In genomic region chr2:113760400-113760799, GRCh38 we compare ENCODE assay signal across 19 cellular contexts. TPM values are rescaled to one million over a fixed set of nuclear protein-coding genes. Genes with fewer than 3 reads are reported as not detected.
DNase-seq lines count a peak whose midpoint lies in the region; ATAC-seq, FAIRE-seq and TF ChIP-seq lines count a peak whose summit lies in the region.
"Had no signal": no experiment of that assay in that cellular context is flagged by ENCODE, and none has a peak within 500 bp of the region (broad histone marks: within the 10 kb centered on the region; RNA-seq: fewer than 3 reads in every experiment).

No MANE protein-coding gene starts in this region.

- TF ChIP-seq POLR2A in endothelial cell of umbilical vein (IDR thresholded peaks at IDR 0.05; ENCODE audit: low read depth, low read length) = no peak

- H2BK5ac ChIP-seq in mesenchymal stem cell (ENCODE audit: low read depth, low read length, poor library complexity, severe bottlenecking) (no peak overlapping the region), H9 (ENCODE audit: insufficient read length, low read length) (no peak overlapping the region)

- H3K4me1 Mint-ChIP-seq in H9 = peaks cover 7 to 14% of the 10 kb centered on the region in 2 experiments
- peaks cover 5% of the 10 kb centered on the region for H3K4me1 Mint-ChIP-seq in T-helper 2 cell treated with Interferon-gamma antibody and Interleukin-4, amounts not matched to agents 5 μg/mL and 100 μg/mL, for 36 hours (ENCODE audit: low read depth)

- peak; percentile 44 for DNase-seq in AG10803 (ENCODE audit: low read depth)
- DNase-seq in HT1080 (ENCODE audit: low read depth) = peak; percentile 37
- DNase-seq in endothelial cell of umbilical vein (ENCODE audit: low read depth, low spot score) = peak; percentile 72
- peak; percentile 25 for DNase-seq in mesenchymal stem cell
- DNase-seq in lower lobe of right lung = no peak
- DNase-seq in H9 = no peak
- no peak for DNase-seq in T-helper 2 cell treated with Interferon-gamma antibody and Interleukin-4, amounts not matched to agents 5 μg/mL and 100 μg/mL, for 36 hours (ENCODE audit: low spot score)
- no peak for DNase-seq in activated CD4-positive, alpha-beta T cell treated with anti-CD3 and anti-CD28 coated beads, Interleukin-2, amount 50 U/mL, for 4 hours
- DNase-seq: activated naive CD4-positive, alpha-beta T cell treated with anti-CD3 and anti-CD28 coated beads for 36 hours; central memory CD4-positive, alpha-beta T cell; hypothalamus; MV-4-11; NCI-H774; right lobe of liver had no signal

- H3K36me3 Mint-ChIP-seq in H9 (ENCODE audit: insufficient read depth in 1 of 3, low read depth in 3 of 3) = peaks cover 8 to 26% (median 11%) of the 10 kb centered on the region in 3 experiments
- H3K36me3 Mint-ChIP-seq in T-helper 2 cell treated with Interferon-gamma antibody and Interleukin-4, amounts not matched to agents 5 μg/mL and 100 μg/mL, for 36 hours (ENCODE audit: low read depth) = no peaks in the 10 kb centered on the region
- H3K36me3 Mint-ChIP-seq: natural killer cell treated with Interleukin-12 subunit alpha and Interleukin-12 subunit beta and Interleukin-15 and Interleukin-18, amount 100 ng/mL, for 72 hours had no signal

- CTCF ChIA-PET in endothelial cell of umbilical vein (lab: Charles Lee) = interaction anchor here (1.0 kb wide), 1 partner anchor 199 kb away, joined by 3 read pairs; no protein-coding TSS in a partner anchor

- no TSS peak for BruUV-seq in endothelial cell of umbilical vein (replicated peaks; lab: Mats Ljungman, UMichigan)

- peaks cover 8% of the 10 kb centered on the region for H3K79me2 ChIP-seq in endothelial cell of umbilical vein (ENCODE audit: control insufficient read depth, insufficient read depth, low read length)
- H3K79me2 ChIP-seq in H9 (ENCODE audit: insufficient read depth, low read length) = peaks cover under 1% of the 10 kb centered on the region; the same call in 1 of the 2 replicates

- no peak overlapping the region for H2AFZ ChIP-seq in endothelial cell of umbilical vein (ENCODE audit: low read depth, low read length)
- no peak overlapping the region for H2AFZ ChIP-seq in mesenchymal stem cell (ENCODE audit: low read depth, low read length)
- no peak overlapping the region for H2AFZ ChIP-seq in H9 (ENCODE audit: low read length)

- H3K18ac ChIP-seq in mesenchymal stem cell (ENCODE audit: low read depth in 1 of 2, low read length in 2 of 2) = no peak overlapping the region
- H3K18ac ChIP-seq in H9 (ENCODE audit: insufficient read length, low read depth, low read length) = no peak overlapping the region

- no peaks in the 10 kb centered on the region for H3K27me3 ChIP-seq in endothelial cell of umbilical vein (ENCODE audit: control insufficient read depth in 2 of 2, insufficient read depth in 2 of 2, low read length in 2 of 2)
- H3K27me3 ChIP-seq in mesenchymal stem cell (ENCODE audit: control insufficient read depth in 1 of 2, insufficient read depth in 1 of 2, low read length in 2 of 2) = no peaks in the 10 kb centered on the region
- no peaks in the 10 kb centered on the region for H3K27me3 ChIP-seq in lower lobe of right lung (ENCODE audit: low read depth)
- H3K27me3 ChIP-seq in H9 (ENCODE audit: insufficient read depth, low read length) = no peaks in the 10 kb centered on the region
- H3K27me3 ChIP-seq: BLaER1 treated with 17β-estradiol and CSF1 and Interleukin-3, amounts not matched to agents 10 nM and 100 nM; right lobe of liver; transverse colon had no signal

- FAIRE-seq in endothelial cell of umbilical vein (lab: Jason Lieb, UNC) = peak; percentile 61
- FAIRE-seq: H1 had no signal

- H3K9me3 Mint-ChIP-seq in H9 = peaks cover 23 to 24% of the 10 kb centered on the region in 2 experiments
- peaks cover 5% of the 10 kb centered on the region for H3K9me3 Mint-ChIP-seq in T-helper 2 cell treated with Interferon-gamma antibody and Interleukin-4, amounts not matched to agents 5 μg/mL and 100 μg/mL, for 36 hours
- H3K9me3 Mint-ChIP-seq: natural killer cell treated with Interleukin-12 subunit alpha and Interleukin-12 subunit beta and Interleukin-15 and Interleukin-18, amount 100 ng/mL, for 72 hours had no signal

- H4K8ac ChIP-seq in mesenchymal stem cell (ENCODE audit: low read length) (no peak overlapping the region), H9 (replicated peaks; ENCODE audit: insufficient read length, low read depth, low read length) (no peak overlapping the region)

- no peak overlapping the region for H3T11ph ChIP-seq in H9 (ENCODE audit: low read length)

- no peak overlapping the region for H2BK20ac ChIP-seq in H9 (ENCODE audit: low read depth, low read length, poor library complexity, severe bottlenecking)

- H2BK12ac ChIP-seq in mesenchymal stem cell (ENCODE audit: low read length in 2 of 2) = no peak overlapping the region
- no peak overlapping the region for H2BK12ac ChIP-seq in H9 (ENCODE audit: insufficient read length, low read depth, low read length)

- H4K5ac ChIP-seq in H9 (ENCODE audit: insufficient read length, low read depth, low read length) = no peak overlapping the region

- peaks cover 30% of the 10 kb centered on the region for H3K4me1 ChIP-seq in endothelial cell of umbilical vein (ENCODE audit: control insufficient read depth, extremely low read depth, insufficient read depth, low read length)
- peaks cover 3% of the 10 kb centered on the region for H3K4me1 ChIP-seq in mesenchymal stem cell (ENCODE audit: control insufficient read depth, insufficient read depth, low read depth, low read length)
- peaks cover 8% of the 10 kb centered on the region for H3K4me1 ChIP-seq in lower lobe of right lung
- no peaks in the 10 kb centered on the region for H3K4me1 ChIP-seq in H9 (ENCODE audit: insufficient read depth, low read length)

- POLR2A ChIA-PET in endothelial cell of umbilical vein (lab: Charles Lee) = no interaction called here

- no peak for ATAC-seq in lower lobe of right lung
- ATAC-seq: left lobe of liver; natural killer cell treated with Interleukin-12 subunit alpha and Interleukin-12 subunit beta and Interleukin-15 and Interleukin-18, amount 100 ng/mL, for 72 hours; right lobe of liver had no signal

- peak overlapping the region; percentile 42 for H3K4me2 ChIP-seq in endothelial cell of umbilical vein (ENCODE audit: insufficient read depth, low read length)
- no peak overlapping the region for H3K4me2 ChIP-seq in mesenchymal stem cell (ENCODE audit: low read length, poor library complexity, severe bottlenecking)
- no peak overlapping the region for H3K4me2 ChIP-seq in H9 (ENCODE audit: insufficient read depth, insufficient read length, low read length)
- H3K4me2 ChIP-seq: BLaER1 treated with 17β-estradiol and CSF1 and Interleukin-3, amounts not matched to agents 10 nM and 100 nM had no signal

- TF ChIP-seq CTCF in AG10803 (conservative IDR thresholded peaks at IDR 0.05; ENCODE audit: low read length) (no peak), endothelial cell of umbilical vein (IDR thresholded peaks at IDR 0.05; ENCODE audit: extremely low read depth in 1 of 2, insufficient read depth in 1 of 2, low read depth in 1 of 2, low read length in 2 of 2) (no peak), lower lobe of right lung (IDR thresholded peaks at IDR 0.05) (no peak), H9 (conservative IDR thresholded peaks at IDR 0.05) (no peak)

- H3K9ac ChIP-seq in endothelial cell of umbilical vein (replicated peaks; ENCODE audit: extremely low read depth, insufficient read depth, low read length) = no peak overlapping the region
- no peak overlapping the region for H3K9ac ChIP-seq in mesenchymal stem cell (ENCODE audit: low read length)
- H3K9ac ChIP-seq in H9 (ENCODE audit: extremely low read depth, insufficient read length, low read length) = no peak overlapping the region
- H3K9ac ChIP-seq: BLaER1 treated with 17β-estradiol and CSF1 and Interleukin-3, amounts not matched to agents 10 nM and 100 nM had no signal

- 82% methylated on average over 1 of the region's 1 CpG for WGBS in mesenchymal stem cell
- WGBS in H9 (ENCODE audit: extremely low coverage, insufficient read length, low lambda C conversion rate) = no CpG with 5 or more reads among the region's 1 CpG

- no peak overlapping the region for H2BK120ac ChIP-seq in mesenchymal stem cell (ENCODE audit: low read depth, low read length)
- no peak overlapping the region for H2BK120ac ChIP-seq in H9 (ENCODE audit: low read depth, low read length, poor library complexity, severe bottlenecking)

- dilution Hi-C loops in endothelial cell of umbilical vein (cut with MboI; ENCODE audit: extremely low pct_ligation_motif_present, low sequenced_read_pairs) = no loop called here

- H3K9me1 ChIP-seq in endothelial cell of umbilical vein (replicated peaks; ENCODE audit: control insufficient read depth, extremely low read depth, insufficient read depth, low read length) = no peaks in the 10 kb centered on the region

- H3K23me2 ChIP-seq in H9 (ENCODE audit: insufficient read length, low read depth, low read length, poor library complexity, severe bottlenecking) = peaks cover 4% of the 10 kb centered on the region

- H4K20me1 ChIP-seq in endothelial cell of umbilical vein (replicated peaks; ENCODE audit: control insufficient read depth, extremely low read depth, insufficient read depth, low read length) (no peaks in the 10 kb centered on the region), H9 (ENCODE audit: control insufficient read depth, insufficient read depth, insufficient read length) (no peaks in the 10 kb centered on the region)

- H3K79me1 ChIP-seq in mesenchymal stem cell (replicated peaks; ENCODE audit: low read length, poor library complexity, severe bottlenecking) (no peaks in the 10 kb centered on the region), H9 (ENCODE audit: insufficient read depth, low read depth, low read length, poor library complexity, severe bottlenecking) (no peaks in the 10 kb centered on the region)

- H3K14ac ChIP-seq in mesenchymal stem cell (ENCODE audit: low read length in 2 of 2) = no peak overlapping the region
- H3K14ac ChIP-seq in H9 (ENCODE audit: insufficient read depth, low read length) = no peak overlapping the region

- H2AK5ac ChIP-seq in mesenchymal stem cell (ENCODE audit: low read length, severe bottlenecking) (peak overlapping the region; percentile 20), H9 (ENCODE audit: insufficient read length, low read length) (no peak overlapping the region)

- no peak overlapping the region for H3K23ac ChIP-seq in mesenchymal stem cell (ENCODE audit: low read length in 2 of 2)
- no peak overlapping the region for H3K23ac ChIP-seq in H9 (ENCODE audit: insufficient read length, low read depth, low read length)

- H3K4ac ChIP-seq in mesenchymal stem cell (ENCODE audit: low read depth in 1 of 2, low read length in 2 of 2) (no peak overlapping the region), H9 (ENCODE audit: low read depth, low read length) (no peak overlapping the region)

- no peak overlapping the region for H4K91ac ChIP-seq in mesenchymal stem cell (ENCODE audit: low read length)
- H4K91ac ChIP-seq in H9 (ENCODE audit: insufficient read length, low read depth, low read length) = no peak overlapping the region

- peaks cover under 1% of the 10 kb centered on the region; the same call in 1 of the 2 replicates for H3K27me3 Mint-ChIP-seq in H9 (ENCODE audit: low read depth)
- H3K27me3 Mint-ChIP-seq in T-helper 2 cell treated with Interferon-gamma antibody and Interleukin-4, amounts not matched to agents 5 μg/mL and 100 μg/mL, for 36 hours (ENCODE audit: low read depth) = no peaks in the 10 kb centered on the region
- H3K27me3 Mint-ChIP-seq: natural killer cell treated with Interleukin-12 subunit alpha and Interleukin-12 subunit beta and Interleukin-15 and Interleukin-18, amount 100 ng/mL, for 72 hours had no signal

- no peaks in the 10 kb centered on the region for H3K9me3 ChIP-seq in endothelial cell of umbilical vein (replicated peaks; ENCODE audit: control insufficient read depth, insufficient read depth, low read length)
- no peaks in the 10 kb centered on the region for H3K9me3 ChIP-seq in mesenchymal stem cell (ENCODE audit: control insufficient read depth, low read length)
- no peaks in the 10 kb centered on the region for H3K9me3 ChIP-seq in lower lobe of right lung
- no peaks in the 10 kb centered on the region for H3K9me3 ChIP-seq in H9 (ENCODE audit: control insufficient read depth, low read depth, low read length)
- H3K9me3 ChIP-seq: right lobe of liver, transverse colon had no signal

- no peak overlapping the region for H3K27ac ChIP-seq in endothelial cell of umbilical vein (ENCODE audit: insufficient read depth, low read depth, low read length)
- H3K27ac ChIP-seq in mesenchymal stem cell (ENCODE audit: low read length, poor library complexity, severe bottlenecking) = no peak overlapping the region
- H3K27ac ChIP-seq in lower lobe of right lung = no peak overlapping the region
- H3K27ac ChIP-seq in H9 (ENCODE audit: insufficient read length, low read depth, low read length) = no peak overlapping the region
- H3K27ac ChIP-seq: BLaER1 treated with 17β-estradiol and CSF1 and Interleukin-3, amounts not matched to agents 10 nM and 100 nM; right lobe of liver; transverse colon had no signal

- H3K27ac Mint-ChIP-seq in H9 = no peak overlapping the region
- no peak overlapping the region for H3K27ac Mint-ChIP-seq in T-helper 2 cell treated with Interferon-gamma antibody and Interleukin-4, amounts not matched to agents 5 μg/mL and 100 μg/mL, for 36 hours
- H3K27ac Mint-ChIP-seq: activated naive CD4-positive, alpha-beta T cell treated with anti-CD3 and anti-CD28 coated beads for 36 hours; natural killer cell treated with Interleukin-12 subunit alpha and Interleukin-12 subunit beta and Interleukin-15 and Interleukin-18, amount 100 ng/mL, for 72 hours had no signal

- no peaks in the 10 kb centered on the region for H3K36me3 ChIP-seq in endothelial cell of umbilical vein (ENCODE audit: control insufficient read depth in 2 of 2, extremely low read depth in 1 of 2, insufficient read depth in 2 of 2, low read length in 2 of 2)
- H3K36me3 ChIP-seq in mesenchymal stem cell (ENCODE audit: control insufficient read depth in 1 of 2, insufficient read depth in 2 of 2, low read depth in 1 of 2, low read length in 2 of 2) = no peaks in the 10 kb centered on the region
- H3K36me3 ChIP-seq in lower lobe of right lung = no peaks in the 10 kb centered on the region
- H3K36me3 ChIP-seq: BLaER1 treated with 17β-estradiol and CSF1 and Interleukin-3, amounts not matched to agents 10 nM and 100 nM; right lobe of liver; transverse colon had no signal

- no peak overlapping the region for H2BK15ac ChIP-seq in mesenchymal stem cell (ENCODE audit: low read depth, poor library complexity, severe bottlenecking)
- no peak overlapping the region for H2BK15ac ChIP-seq in H9 (ENCODE audit: low read depth, low read length)

- H3K4me3 ChIP-seq in AG10803 (ENCODE audit: low read length) = no peak overlapping the region
- no peak overlapping the region for H3K4me3 ChIP-seq in endothelial cell of umbilical vein (replicated peaks in 1 of 3; ENCODE audit: insufficient read depth in 1 of 3, low read depth in 1 of 3, low read length in 3 of 3)
- H3K4me3 ChIP-seq in mesenchymal stem cell (ENCODE audit: insufficient read depth in 1 of 2, low read depth in 1 of 2, low read length in 2 of 2) = no peak overlapping the region
- no peak overlapping the region for H3K4me3 ChIP-seq in lower lobe of right lung
- H3K4me3 ChIP-seq: BLaER1 treated with 17β-estradiol and CSF1 and Interleukin-3, amounts not matched to agents 10 nM and 100 nM; right lobe of liver; transverse colon had no signal

- no peak overlapping the region for H3K56ac ChIP-seq in H9 (ENCODE audit: insufficient read length, low read depth, low read length)

- intact Hi-C loops in endothelial cell of umbilical vein (cut with micrococcal nuclease) (no loop called here), lower lobe of right lung (cut with DNase I) (no loop called here)

- H3K4me3 Mint-ChIP-seq in H9 = no peak overlapping the region
- no peak overlapping the region for H3K4me3 Mint-ChIP-seq in T-helper 2 cell treated with Interferon-gamma antibody and Interleukin-4, amounts not matched to agents 5 μg/mL and 100 μg/mL, for 36 hours
- H3K4me3 Mint-ChIP-seq: activated naive CD4-positive, alpha-beta T cell treated with anti-CD3 and anti-CD28 coated beads for 36 hours; natural killer cell treated with Interleukin-12 subunit alpha and Interleukin-12 subunit beta and Interleukin-15 and Interleukin-18, amount 100 ng/mL, for 72 hours had no signal

RNA-seq across cellular contexts. Expression of gene SLC35F5, which starts 4.0 kb away (rescaled TPM):
- total RNA-seq in HT1080 (2014; rRNA removed; shearing (Covaris generic)) = 45.6 and 54.3 TPM in 2 replicates
- polyA plus RNA-seq in HT1080 (2015; cell fraction: cytosol; rRNA removed) = 43.6 and 45.6 TPM in 2 replicates
- 56.7 and 64.3 TPM in 2 replicates for polyA plus RNA-seq in HT1080 (2015; cell fraction: nucleus; rRNA removed)
- 46.6 and 51.1 TPM in 2 replicates for total RNA-seq in endothelial cell of umbilical vein
- 18.3 and 22.4 TPM in 2 replicates for polyA plus RNA-seq in endothelial cell of umbilical vein
- 18.3 and 19.0 TPM in 2 replicates for polyA plus RNA-seq in endothelial cell of umbilical vein (2011; cell fraction: cytosol; rRNA removed)
- polyA plus RNA-seq in endothelial cell of umbilical vein (2011; cell fraction: nucleus; rRNA removed) = 25.2 and 26.3 TPM in 2 replicates
- polyA plus RNA-seq in endothelial cell of umbilical vein (2012) = 23.6 and 33.6 TPM in 2 replicates
- 60.1 and 70.3 TPM in 2 replicates for polyA minus RNA-seq in endothelial cell of umbilical vein
- polyA minus RNA-seq in endothelial cell of umbilical vein (2011; cell fraction: cytosol; rRNA and poly(A)+ RNA removed) = 38.3 TPM
- polyA minus RNA-seq in endothelial cell of umbilical vein (2011; cell fraction: nucleus; rRNA and poly(A)+ RNA removed) = 65.6 and 97.3 TPM in 2 replicates
- 46.0 TPM for polyA plus RNA-seq in mesenchymal stem cell (2013, experiment 1 of 2)
- 48.9 TPM for polyA plus RNA-seq in mesenchymal stem cell (2013, experiment 2 of 2)
- 70.4 TPM for total RNA-seq in lower lobe of right lung
- 26.2 and 31.3 TPM in 2 replicates for total RNA-seq in H9 (2021)

Comparison
In these comparisons a context has a peak if more than half of its experiments do, and no peak if none do; other contexts are left out.
1. DNase-seq: peak in AG10803 (single experiment), HT1080 (single experiment), endothelial cell of umbilical vein (single experiment) and mesenchymal stem cell (single experiment); none in lower lobe of right lung (single experiment), H9 (single experiment), T-helper 2 cell treated with Interferon-gamma antibody and Interleukin-4, amounts not matched to agents 5 μg/mL and 100 μg/mL, for 36 hours (single experiment) and activated CD4-positive, alpha-beta T cell treated with anti-CD3 and anti-CD28 coated beads, Interleukin-2, amount 50 U/mL, for 4 hours (0 of 2).